ENCODE assay signal across 14 cellular contexts in genomic region chr11:22076215-22076930, GRCh38.
DNase-seq lines count a peak whose midpoint lies in the region; ATAC-seq and TF ChIP-seq lines count a peak whose summit lies in the region.
"Had no signal": no experiment of that assay in that cellular context is flagged by ENCODE, and none has a peak within 500 bp of the region (broad histone marks: within the 10 kb centered on the region; RNA-seq: fewer than 3 reads in every experiment).

No MANE protein-coding gene starts in this region.

- TF ChIP-seq POLR2A in body of pancreas (IDR thresholded peaks at IDR 0.05), result no peak

- DNase-seq in body of pancreas (no peak), left kidney (ENCODE audit: low read depth, low spot score) (peak; percentile 65), renal cortical epithelial cell (ENCODE audit: low read depth) (peak; percentile 93), NCI-H146 treated with DMSO at 0.1 percent for 48 hours (lab: John Stamatoyannopoulos, UW; ENCODE audit: unreplicated experiment) (no peak)
- DNase-seq in stimulated activated naive CD4-positive, alpha-beta T cell (lab: John Stamatoyannopoulos, UW), result no peak
- DNase-seq: Calu3; CD8-positive, alpha-beta memory T cell; DMS 273 treated with DMSO at 0.1 percent for 48 hours; DMS79; GM23248 had no signal

- H3K4me1 ChIP-seq in body of pancreas, result peaks cover 44% of the 10 kb centered on the region
- H3K4me1 ChIP-seq: A549 had no signal

- H3K27ac ChIP-seq in body of pancreas, result peak overlapping the region in 3 of 4 donors; percentile 3 to 62 (median 45)
- H3K27ac ChIP-seq: A549, GM23248 had no signal

- peak; percentile 64 for ATAC-seq in body of pancreas
- ATAC-seq in HG02623 (IDR thresholded peaks at IDR 0.05; ENCODE audit: unreplicated experiment), result no peak
- ATAC-seq: A549, GM12878, HCT116 had no signal

- no peak for TF ChIP-seq CTCF in body of pancreas (IDR thresholded peaks at IDR 0.05)

- intact Hi-C loops in body of pancreas (cut with DNase I), result no loop called here

- no peaks in the 10 kb centered on the region for H3K36me3 ChIP-seq in body of pancreas (replicated peaks in 1 of 2; ENCODE audit: insufficient read depth in 1 of 2, low read depth in 2 of 2)

- no peaks in the 10 kb centered on the region for H3K27me3 ChIP-seq in body of pancreas

- WGBS in body of pancreas, 2 donors, result 10 to 19% methylated on average over 5 of the region's 5 CpGs

- no peak overlapping the region for H3K4me3 ChIP-seq in body of pancreas
- H3K4me3 ChIP-seq: A549, GM12878, GM23248 had no signal

- no peaks in the 10 kb centered on the region for H3K9me3 ChIP-seq in body of pancreas
- H3K9me3 ChIP-seq: A549 had no signal

Comparison
In these comparisons a context has a peak if more than half of its experiments do, and no peak if none do; other contexts are left out.
1. DNase-seq: peak in left kidney (single experiment) and renal cortical epithelial cell (single experiment); none in body of pancreas (0 of 4), stimulated activated naive CD4-positive, alpha-beta T cell (0 of 6) and NCI-H146 treated with DMSO at 0.1 percent for 48 hours (single experiment).